1 cellular context compared by ENCODE assay signal in the genomic region with DNA sequence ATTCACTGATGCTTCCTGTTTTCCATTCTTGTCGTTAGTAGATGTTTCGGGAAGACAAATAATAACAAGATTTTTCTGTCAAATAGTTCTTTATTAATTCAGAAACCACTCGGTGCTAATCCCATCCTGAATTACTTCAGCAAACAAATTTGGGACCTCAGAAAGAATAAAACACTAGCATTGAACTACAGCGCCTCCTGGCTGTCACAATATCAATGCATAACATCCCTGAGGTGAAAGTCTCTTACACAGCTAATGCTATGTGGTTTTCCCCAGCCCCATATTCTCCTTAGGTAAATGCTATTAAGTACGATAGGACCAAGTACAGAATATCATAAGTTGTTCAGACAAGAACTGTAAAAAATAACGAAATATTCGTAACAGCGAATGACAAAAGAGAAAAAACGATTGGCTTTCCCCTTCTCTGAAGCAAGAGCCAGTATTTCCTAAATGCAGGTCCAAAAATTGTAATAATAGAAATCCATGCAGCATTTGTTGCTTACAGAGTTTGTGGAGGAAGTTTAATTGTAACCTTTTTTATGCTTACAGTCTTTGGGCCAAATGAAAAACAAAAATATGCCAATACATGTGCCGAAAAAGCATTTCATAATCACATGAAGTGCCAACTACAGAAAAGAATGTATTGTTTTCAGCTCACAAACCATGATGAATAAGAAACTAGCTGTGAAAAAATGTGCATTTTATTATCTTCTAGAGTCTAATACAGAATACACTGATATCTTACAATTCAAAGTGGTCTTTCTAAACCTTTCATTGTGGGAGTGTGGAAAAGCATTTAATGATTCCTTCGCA.
A peak's percentile ranks its signal among the peaks of the same experiment; 100 is the strongest.
TF ChIP-seq lines count a peak whose summit lies in the region.

No MANE protein-coding gene starts in this region.

TF ChIP-seq in HEK293, 187 proteins besides CTCF, POLR2A, EP300 and RAD21 (continued from another document):
- TF ChIP-seq PRDM10 (tag by site-specific recombination; IDR thresholded peaks at IDR 0.05) (0 out of 2 replicates have a peak, but pooled peaks have one; percentile 16), ZBTB44 (tag by site-specific recombination; IDR thresholded peaks at IDR 0.05) (0 out of 2 replicates have a peak, but pooled peaks have one; percentile 12), ZNF707 (tag by site-specific recombination; IDR thresholded peaks at IDR 0.05) (no peak), ZNF600 (tag by site-specific recombination; IDR thresholded peaks at IDR 0.05) (no peak), ZNF16 (tag by site-specific recombination; IDR thresholded peaks at IDR 0.05; ENCODE audit: low read depth) (no peak), ZNF354C (tag by site-specific recombination; IDR thresholded peaks at IDR 0.05; ENCODE audit: borderline replicate concordance, low read depth) (no peak), BCL11B (tag by site-specific recombination; IDR thresholded peaks at IDR 0.05; ENCODE audit: low read depth) (no peak), GLI2 (tag by site-specific recombination; IDR thresholded peaks at IDR 0.05; ENCODE audit: borderline replicate concordance, low read depth) (no peak), ZNF692 (tag by site-specific recombination; IDR thresholded peaks at IDR 0.05) (peak; percentile 24; the same call in 1 of the 2 replicates), ZNF239 (tag by site-specific recombination; IDR thresholded peaks at IDR 0.05) (no peak), ZFHX2 (tag by site-specific recombination; conservative IDR thresholded peaks at IDR 0.05) (no peak), PRDM1 (tag by site-specific recombination; IDR thresholded peaks at IDR 0.05) (peak; percentile 56; the same call in 1 of the 2 replicates), ZNF654 (tag by site-specific recombination; IDR thresholded peaks at IDR 0.05; ENCODE audit: low read depth) (peak; percentile 72), KLF16 (tag by site-specific recombination; IDR thresholded peaks at IDR 0.05) (no peak)
- TF ChIP-seq, protein P1, sequence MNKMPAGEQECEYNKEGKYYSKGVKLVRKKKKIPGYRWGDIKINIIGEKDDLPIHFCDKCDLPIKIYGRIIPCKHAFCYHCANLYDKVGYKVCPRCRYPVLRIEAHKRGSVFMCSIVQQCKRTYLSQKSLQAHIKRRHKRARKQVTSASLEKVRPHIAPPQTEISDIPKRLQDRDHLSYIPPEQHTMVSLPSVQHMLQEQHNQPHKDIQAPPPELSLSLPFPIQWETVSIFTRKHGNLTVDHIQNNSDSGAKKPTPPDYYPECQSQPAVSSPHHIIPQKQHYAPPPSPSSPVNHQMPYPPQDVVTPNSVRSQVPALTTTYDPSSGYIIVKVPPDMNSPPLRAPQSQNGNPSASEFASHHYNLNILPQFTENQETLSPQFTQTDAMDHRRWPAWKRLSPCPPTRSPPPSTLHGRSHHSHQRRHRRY (tag by site-specific recombination; IDR thresholded peaks at IDR 0.05) = no peak
